8 cellular contexts compared by ENCODE assay signal in genomic region chr14:22653012-22653621, GRCh38. TPM values are rescaled to one million over a fixed set of nuclear protein-coding genes. Genes with fewer than 3 reads are reported as not detected.
DNase-seq lines count a peak whose midpoint lies in the region; ATAC-seq and TF ChIP-seq lines count a peak whose summit lies in the region.

No MANE protein-coding gene starts in this region.

- in situ Hi-C loops in G401 (cut with HindIII; ENCODE audit: low sequenced_read_pairs), result loop anchor here (5.0 kb wide), 1 partner anchor 66 kb away; the partner anchor contains the start of gene DAD1
- in situ Hi-C loops in transverse colon (cut with MboI; ENCODE audit: low pct_ligation_motif_present in 1 of 4, low pct_unique_long_range_greater_than_20kb in 1 of 4, low sequenced_read_pairs in 3 of 4), result loop anchor here in 1 of 4 donors (5.0 kb wide), 1 partner anchor 86 kb away; no protein-coding TSS in a partner anchor

- no peak overlapping the region for H3K27ac ChIP-seq in esophagus muscularis mucosa (replicated peaks in 1 of 4)
- no peak overlapping the region for H3K27ac ChIP-seq in neural cell (ENCODE audit: low read length)
- no peak overlapping the region for H3K27ac ChIP-seq in transverse colon

- no peak overlapping the region for H2AFZ ChIP-seq in neural cell (ENCODE audit: low read depth, low read length)

- WGBS in esophagus muscularis mucosa, result 3% methylated on average over 4 of the region's 4 CpGs
- 8 to 13% methylated on average over 3 to 4 of the region's 4 CpGs for WGBS in transverse colon (ENCODE audit: low coverage in 1 of 2), 2 donors

- H3K4me1 ChIP-seq in esophagus muscularis mucosa, result peaks cover 0 to 5% (median 0%) of the 10 kb centered on the region in 4 donors
- H3K4me1 ChIP-seq in transverse colon, result peaks cover 0 to 12% (median 2%) of the 10 kb centered on the region in 4 donors

- no peaks in the 10 kb centered on the region for H3K79me2 ChIP-seq in neural cell (replicated peaks; ENCODE audit: insufficient read depth, low read length)

- DNase-seq in G401 (ENCODE audit: low spot score), result peak; percentile 51
- DNase-seq in NCI-H82 (lab: John Stamatoyannopoulos, UW), result peak; percentile 84
- peak; percentile 48 for DNase-seq in activated CD8-positive, alpha-beta memory T cell treated with anti-CD3 and anti-CD28 coated beads, Interleukin-2, amount 50 U/mL, for 4 hours
- DNase-seq in esophagus muscularis mucosa (ENCODE audit: extremely low spot score), result no peak
- DNase-seq in transverse colon, result peak; percentile 72

- H3K36me3 ChIP-seq in esophagus muscularis mucosa (no peaks in the 10 kb centered on the region), neural cell (ENCODE audit: insufficient read depth, low read length) (no peaks in the 10 kb centered on the region), transverse colon (no peaks in the 10 kb centered on the region)

- H3K9me2 ChIP-seq in neural cell (ENCODE audit: insufficient read depth, low read length), result no peaks in the 10 kb centered on the region

- no peaks in the 10 kb centered on the region for H3F3A ChIP-seq in neural cell (ENCODE audit: insufficient read depth, low read length, poor library complexity, severe bottlenecking)

- intact Hi-C loops in esophagus muscularis mucosa (cut with DNase I) (loop anchor here (5.0 to 10.0 kb wide), 4 partner anchors 81 to 268 kb away; partner anchors contain the start of gene SLC7A7), transverse colon (cut with DNase I; ENCODE audit: low total_unique reads) (loop anchor here (5.0 kb wide), 1 partner anchor 96 kb away; no protein-coding TSS in a partner anchor)

- H3K9me3 ChIP-seq in esophagus muscularis mucosa (no peaks in the 10 kb centered on the region), neural cell (ENCODE audit: low read length) (no peaks in the 10 kb centered on the region), transverse colon (no peaks in the 10 kb centered on the region)

- peak; percentile 35 for TF ChIP-seq RAD21 in neural cell (conservative IDR thresholded peaks at IDR 0.05)

- no peak for TF ChIP-seq POLR2A in esophagus muscularis mucosa (IDR thresholded peaks at IDR 0.05; ENCODE audit: low read depth)
- no peak for TF ChIP-seq POLR2A in transverse colon (IDR thresholded peaks at IDR 0.05)

- H3K4me3 ChIP-seq in esophagus muscularis mucosa, result no peak overlapping the region
- H3K4me3 ChIP-seq in neural cell (ENCODE audit: low read length), result no peak overlapping the region
- H3K4me3 ChIP-seq in transverse colon, result no peak overlapping the region

- no peaks in the 10 kb centered on the region for H4K20me1 ChIP-seq in neural cell (ENCODE audit: insufficient read depth)

- H3K4me2 ChIP-seq in neural cell (ENCODE audit: low read length), result no peak overlapping the region

- peak; percentile 56 for ATAC-seq in HG03442 (IDR thresholded peaks at IDR 0.05; ENCODE audit: unreplicated experiment)
- ATAC-seq in GM21360 (IDR thresholded peaks at IDR 0.05; ENCODE audit: unreplicated experiment), result no peak

- TF ChIP-seq EP300 in esophagus muscularis mucosa (IDR thresholded peaks at IDR 0.05), result no peak
- TF ChIP-seq EP300 in neural cell (conservative IDR thresholded peaks at IDR 0.05; ENCODE audit: poor library complexity, severe bottlenecking), result no peak
- TF ChIP-seq EP300 in transverse colon (IDR thresholded peaks at IDR 0.05; ENCODE audit: low read depth), result no peak

- no peaks in the 10 kb centered on the region for H3K27me3 ChIP-seq in esophagus muscularis mucosa
- H3K27me3 ChIP-seq in neural cell (ENCODE audit: insufficient read depth, low read depth, low read length), result no peaks in the 10 kb centered on the region
- no peaks in the 10 kb centered on the region for H3K27me3 ChIP-seq in transverse colon

- TF ChIP-seq CTCF in esophagus muscularis mucosa (IDR thresholded peaks at IDR 0.05), result peak; percentile 69 to 83 (median 83)
- TF ChIP-seq CTCF in neural cell (IDR thresholded peaks at IDR 0.05; ENCODE audit: poor library complexity, severe bottlenecking), result peak; percentile 39
- peak; percentile 72 to 87 (median 82) for TF ChIP-seq CTCF in transverse colon (IDR thresholded peaks at IDR 0.05)

- H3K9ac ChIP-seq in neural cell (ENCODE audit: low read length), result no peak overlapping the region

TF ChIP-seq in neural cell, 6 proteins besides CTCF, POLR2A, EP300 and RAD21:
- TF ChIP-seq REST (IDR thresholded peaks at IDR 0.05; ENCODE audit: borderline replicate concordance) (no peak), SMC3 (conservative IDR thresholded peaks at IDR 0.05; ENCODE audit: poor library complexity) (peak; percentile 38), MXI1 (conservative IDR thresholded peaks at IDR 0.05; ENCODE audit: poor library complexity, severe bottlenecking) (no peak), EZH2 (IDR thresholded peaks at IDR 0.05; ENCODE audit: borderline replicate concordance, insufficient read depth, low read length, poor library complexity, severe bottlenecking) (no peak)

RNA-seq across cellular contexts. Expression of gene OR6J1, which starts 9.0 kb away (rescaled TPM):
- total RNA-seq in G401 (2014; rRNA removed; shearing (Covaris generic)), result not detected in 2 replicates
- not detected for total RNA-seq in esophagus muscularis mucosa
- polyA plus RNA-seq in neural cell, result not detected in 2 replicates
- not detected in 2 replicates for polyA minus RNA-seq in neural cell
- total RNA-seq in transverse colon, result not detected

RNA-seq across cellular contexts. Expression of gene ABHD4, which starts 55.0 kb away (rescaled TPM):
- 8.1 and 8.9 TPM in 2 replicates for total RNA-seq in G401 (2014; rRNA removed; shearing (Covaris generic))
- total RNA-seq in esophagus muscularis mucosa (10 to 100 TPM; 18.7 to 42.3 (median 27.7) TPM), transverse colon (10 to 100 TPM; 17.5 to 41.1 (median 23.1) TPM)
- 2.6 and 3.0 TPM in 2 replicates for polyA plus RNA-seq in neural cell
- polyA minus RNA-seq in neural cell, result 5.6 and 5.8 TPM in 2 replicates
